8 cellular contexts compared by ENCODE assay signal in genomic region chr19:42422092-42422575, GRCh38. TPM values are rescaled to one million over a fixed set of nuclear protein-coding genes. Genes with fewer than 3 reads are reported as not detected.
A peak's percentile ranks its signal among the peaks of the same experiment; 100 is the strongest.
DNase-seq lines count a peak whose midpoint lies in the region; ATAC-seq, FAIRE-seq and TF ChIP-seq lines count a peak whose summit lies in the region.

No MANE protein-coding gene starts in this region.

- peak overlapping the region; percentile 94 for H3K4me3 Mint-ChIP-seq in activated naive CD4-positive, alpha-beta T cell treated with anti-CD3 and anti-CD28 coated beads, Interleukin-2, amount 50 U/mL, for 24 hours

- no peaks in the 10 kb centered on the region for H3K36me3 Mint-ChIP-seq in activated naive CD4-positive, alpha-beta T cell treated with anti-CD3 and anti-CD28 coated beads, Interleukin-2, amount 50 U/mL, for 24 hours

- H3K9me3 ChIP-seq in lower lobe of right lung = no peaks in the 10 kb centered on the region

- H3K4me1 Mint-ChIP-seq in activated naive CD4-positive, alpha-beta T cell treated with anti-CD3 and anti-CD28 coated beads, Interleukin-2, amount 50 U/mL, for 24 hours = peaks cover 41% of the 10 kb centered on the region

- H3K4me1 ChIP-seq in lower lobe of right lung = peaks cover 43% of the 10 kb centered on the region

- H3K27me3 ChIP-seq in bronchial epithelial cell (ENCODE audit: control insufficient read depth, insufficient read depth, low read length) (no peaks in the 10 kb centered on the region), lower lobe of right lung (ENCODE audit: low read depth) (peaks cover 5% of the 10 kb centered on the region)

- peak overlapping the region; percentile 53 for H3K27ac ChIP-seq in lower lobe of right lung

- no peak for FAIRE-seq in bronchial epithelial cell (lab: Jason Lieb, UNC)

- no peaks in the 10 kb centered on the region for H3K9me3 Mint-ChIP-seq in activated naive CD4-positive, alpha-beta T cell treated with anti-CD3 and anti-CD28 coated beads, Interleukin-2, amount 50 U/mL, for 24 hours

- H3K27me3 Mint-ChIP-seq in activated naive CD4-positive, alpha-beta T cell treated with anti-CD3 and anti-CD28 coated beads, Interleukin-2, amount 50 U/mL, for 24 hours = no peaks in the 10 kb centered on the region

- intact Hi-C loops in lower lobe of right lung (cut with DNase I) = no loop called here

- H3K27ac Mint-ChIP-seq in activated naive CD4-positive, alpha-beta T cell treated with anti-CD3 and anti-CD28 coated beads, Interleukin-2, amount 50 U/mL, for 24 hours = no peak overlapping the region

- H3K4me3 ChIP-seq in bronchial epithelial cell (ENCODE audit: low read depth, low read length) = no peak overlapping the region
- peak overlapping the region; percentile 67 for H3K4me3 ChIP-seq in lower lobe of right lung

- no peak for DNase-seq in activated naive CD4-positive, alpha-beta T cell treated with Interleukin-2 at 50 U/mL for 16 hours
- DNase-seq in bronchial epithelial cell (ENCODE audit: low read depth) (peak; percentile 56), lower lobe of right lung (no peak), NCI-H2227 (lab: John Stamatoyannopoulos, UW; ENCODE audit: unreplicated experiment) (no peak), ACHN (no peak), mesenteric fat pad (ENCODE audit: low spot score) (no peak)

- in situ Hi-C loops in ACHN (cut with HindIII; ENCODE audit: low pct_ligation_motif_present, low pct_unique_long_range_greater_than_20kb, low sequenced_read_pairs) = no loop called here

- H3K36me3 ChIP-seq in bronchial epithelial cell (ENCODE audit: control insufficient read depth, insufficient read depth, low read length) (no peaks in the 10 kb centered on the region), lower lobe of right lung (no peaks in the 10 kb centered on the region)

- TF ChIP-seq CTCF in bronchial epithelial cell (IDR thresholded peaks at IDR 0.05; ENCODE audit: insufficient read depth, low read length, severe bottlenecking) = no peak
- TF ChIP-seq CTCF in lower lobe of right lung (IDR thresholded peaks at IDR 0.05) = no peak

- ATAC-seq in lower lobe of right lung = no peak
- ATAC-seq in GM19467 (IDR thresholded peaks at IDR 0.05; ENCODE audit: unreplicated experiment) = no peak

RNA-seq across cellular contexts. Expression of gene LIPE, which starts 5.1 kb away (rescaled TPM):
- 7.6 and 8.6 TPM in 2 replicates for total RNA-seq in bronchial epithelial cell
- 3.2 TPM for total RNA-seq in lower lobe of right lung
- total RNA-seq in mesenteric fat pad = 1,893 TPM

RNA-seq across cellular contexts. Expression of gene CXCL17, which starts 20.6 kb away (rescaled TPM):
- total RNA-seq in bronchial epithelial cell (1.1 and 5.8 TPM in 2 replicates), lower lobe of right lung (159 TPM), mesenteric fat pad (not detected)

RNA-seq across cellular contexts. Expression of gene CNFN, which starts 32.0 kb away (rescaled TPM):
- total RNA-seq in bronchial epithelial cell (1.7 TPM in 1 of 2 replicates, not detected in the other), lower lobe of right lung (not detected), mesenteric fat pad (2.2 TPM)

Comparison
In these comparisons a context has a peak if more than half of its experiments do, and no peak if none do; other contexts are left out.
1. RNA of gene LIPE, which starts 5.1 kb away (total RNA-seq): 1,893 TPM in mesenteric fat pad (single experiment); 7.6 to 8.6 TPM in bronchial epithelial cell and 3.2 TPM in lower lobe of right lung (single experiment); every median in the first group is over 100 times any median in the second.
2. RNA of gene CXCL17, which starts 20.6 kb away (total RNA-seq): 159 TPM in lower lobe of right lung (single experiment); 1.1 to 5.8 TPM in bronchial epithelial cell and not detected in mesenteric fat pad (single experiment); every median in the first group is over 10 times any median in the second.